Comparison of ENCODE assay signal across 22 cellular contexts in the genomic region with DNA sequence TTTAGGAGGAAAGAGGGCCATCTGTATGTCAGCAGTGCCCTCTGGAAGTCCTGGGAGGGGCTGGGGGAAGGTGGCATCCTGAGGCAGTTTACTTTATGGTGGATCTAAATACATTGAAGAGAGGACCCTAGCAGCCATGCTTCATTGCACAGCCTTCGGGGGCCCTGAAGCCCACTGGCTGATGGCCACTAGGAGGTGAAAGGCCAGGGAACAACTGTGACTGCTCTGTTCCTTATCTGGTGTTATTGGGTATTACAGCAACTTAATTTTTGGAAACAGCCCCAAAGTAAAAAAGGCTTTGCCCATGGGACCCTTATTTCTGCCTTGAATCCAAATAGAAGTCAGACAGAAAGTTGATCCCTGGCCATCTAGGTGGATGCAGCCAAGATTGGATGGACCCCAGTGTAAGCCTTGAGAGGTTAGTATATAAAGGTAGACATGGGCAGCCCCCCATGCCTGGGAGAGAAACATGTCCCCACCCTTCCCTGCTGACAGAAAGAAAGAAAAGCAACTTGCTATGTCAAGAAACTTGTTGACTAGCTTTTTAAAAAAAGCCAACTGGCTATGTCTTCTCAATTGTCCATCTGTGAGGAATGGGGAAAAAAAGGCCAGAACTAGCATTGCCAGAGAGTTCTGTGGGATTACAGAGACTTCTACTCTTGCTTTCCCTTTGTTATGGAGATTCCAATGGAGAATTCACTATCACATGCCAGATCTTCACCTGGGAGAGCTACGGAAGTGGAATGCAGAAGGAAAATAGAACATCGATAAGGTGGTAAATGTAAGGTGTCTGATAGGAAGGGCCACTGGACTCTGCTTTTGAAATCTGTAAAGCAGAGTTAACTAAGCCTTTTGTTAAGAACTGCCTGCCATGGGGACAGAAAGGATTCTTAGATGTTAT. TPM values are rescaled to one million over a fixed set of nuclear protein-coding genes. Genes with fewer than 3 reads are reported as not detected.
"Had no signal": no experiment of that assay in that cellular context is flagged by ENCODE, and none has a peak within 500 bp of the region (broad histone marks: within the 10 kb centered on the region; RNA-seq: fewer than 3 reads in every experiment).

No MANE protein-coding gene starts in this region.

- H3K4me2 ChIP-seq: hepatocyte had no signal

- H3K27me3 ChIP-seq: hepatocyte, ovary, tibial artery, upper lobe of left lung, uterus had no signal

- H3K4me3 Mint-ChIP-seq: dendritic cell treated with granulocyte-macrophage colony-stimulating factor and Interleukin-4, amounts not matched to agents 40 ng/mL and 50 ng/mL, for 4 days; naive thymus-derived CD8-positive, alpha-beta T cell; stimulated activated memory B cell treated with anti-CD40 and anti-IgM and Interleukin-4, amounts not matched to agents 10 μg/mL and 1 μg/mL and 100 μg/mL, for 72 hours; stimulated activated naive CD8-positive, alpha-beta T cell treated with anti-CD3 and anti-CD28 coated beads, Interleukin-15, Interleukin-2, amounts not matched to agents 100 ng/mL and 50 ng/mL, for 24 hours had no signal

- DNase-seq: erythroblast; foreskin keratinocyte; kidney glomerular epithelial cell; naive thymus-derived CD8-positive, alpha-beta T cell; spleen; stimulated activated CD4-positive, alpha-beta T cell treated with anti-CD3 and anti-CD28 coated beads, Interleukin-15, amount 100 ng/mL, for 24 hours; stimulated activated CD4-positive, alpha-beta T cell treated with anti-CD3 and anti-CD28 coated beads, Interleukin-1b, Interleukin-23, amount 100 ng/mL, for 48 hours; stimulated activated CD4-positive, alpha-beta T cell treated with anti-CD3 and anti-CD28 coated beads, Interleukin-4, amount 100 ng/mL, for 24 hours; tibial artery; upper lobe of left lung; uterus had no signal

- H3K4me3 ChIP-seq: hepatocyte, lung, ovary, spleen, tibial artery, upper lobe of left lung, uterus had no signal

- H3K27ac Mint-ChIP-seq: dendritic cell treated with granulocyte-macrophage colony-stimulating factor and Interleukin-4, amounts not matched to agents 40 ng/mL and 50 ng/mL, for 4 days; naive thymus-derived CD8-positive, alpha-beta T cell; progenitor cell of endocrine pancreas; stimulated activated memory B cell treated with anti-CD40 and anti-IgM and Interleukin-4, amounts not matched to agents 10 μg/mL and 1 μg/mL and 100 μg/mL, for 72 hours; stimulated activated naive CD8-positive, alpha-beta T cell treated with anti-CD3 and anti-CD28 coated beads, Interleukin-15, Interleukin-2, amounts not matched to agents 100 ng/mL and 50 ng/mL, for 24 hours had no signal

- H3K27me3 Mint-ChIP-seq: dendritic cell treated with granulocyte-macrophage colony-stimulating factor and Interleukin-4, amounts not matched to agents 40 ng/mL and 50 ng/mL, for 4 days; progenitor cell of endocrine pancreas had no signal

- H3K27ac ChIP-seq: foreskin keratinocyte, hepatocyte, ovary, spleen, tibial artery, upper lobe of left lung, uterus had no signal

- H3K4me1 Mint-ChIP-seq: stimulated activated memory B cell treated with anti-CD40 and anti-IgM and Interleukin-4, amounts not matched to agents 10 μg/mL and 1 μg/mL and 100 μg/mL, for 72 hours had no signal

- H3K36me3 ChIP-seq: ovary, spleen, tibial artery, upper lobe of left lung, uterus had no signal

- H3K36me3 Mint-ChIP-seq: naive thymus-derived CD8-positive, alpha-beta T cell; stimulated activated memory B cell treated with anti-CD40 and anti-IgM and Interleukin-4, amounts not matched to agents 10 μg/mL and 1 μg/mL and 100 μg/mL, for 72 hours had no signal

- H3K4me1 ChIP-seq: foreskin keratinocyte, spleen, tibial artery, upper lobe of left lung, uterus had no signal

- H3K79me2 ChIP-seq: hepatocyte had no signal

- ATAC-seq: foreskin keratinocyte; left lobe of liver; naive thymus-derived CD8-positive, alpha-beta T cell; sciatic nerve; stimulated activated memory B cell treated with anti-CD40 and anti-IgM and Interleukin-4, amounts not matched to agents 10 μg/mL and 1 μg/mL and 100 μg/mL, for 72 hours had no signal

- H2AFZ ChIP-seq: hepatocyte had no signal

- H3K9me3 ChIP-seq: ovary, upper lobe of left lung, uterus had no signal

RNA-seq across cellular contexts. Expression of a gene that starts 58.6 kb away (rescaled TPM):
- total RNA-seq: endothelial cell of umbilical vein; naive thymus-derived CD8-positive, alpha-beta T cell had no signal
- polyA plus RNA-seq: endothelial cell of umbilical vein; naive thymus-derived CD8-positive, alpha-beta T cell; neural cell had no signal
